11 cellular contexts compared by ENCODE assay signal in the genomic region with DNA sequence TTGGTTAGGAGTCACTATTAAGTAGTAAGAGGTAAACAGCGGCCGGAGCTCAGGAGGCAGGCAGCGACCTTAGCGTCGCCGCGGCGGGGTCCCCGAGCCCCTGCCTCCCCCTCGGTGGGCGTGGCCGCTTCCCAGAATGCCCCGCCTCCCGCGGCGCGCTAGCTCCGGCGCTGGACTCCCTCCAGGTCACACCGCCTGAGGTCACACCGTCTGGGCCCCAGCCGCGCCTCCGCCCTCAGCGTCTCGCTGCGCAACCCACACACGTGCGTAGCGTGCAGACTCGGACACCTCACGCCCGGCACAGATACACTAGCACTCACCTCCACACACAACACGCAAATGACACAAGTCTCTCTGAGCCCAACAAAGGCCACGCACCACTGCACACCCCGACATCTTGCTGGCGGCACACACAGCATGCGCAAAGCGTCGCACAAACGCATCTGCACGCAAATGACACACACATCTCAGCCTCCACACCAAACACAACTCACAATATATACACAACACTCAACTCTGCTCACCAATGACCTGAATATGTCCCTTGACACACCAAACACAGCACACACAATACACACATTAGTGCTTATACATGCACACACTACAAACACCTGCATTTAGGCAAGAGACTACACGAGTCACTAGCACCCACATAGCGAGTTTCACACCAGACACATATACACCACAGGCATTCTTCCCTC. TPM values are rescaled to one million over a fixed set of nuclear protein-coding genes. Genes with fewer than 3 reads are reported as not detected.
DNase-seq lines count a peak whose midpoint lies in the region; ATAC-seq and TF ChIP-seq lines count a peak whose summit lies in the region.
"Had no signal": no experiment of that assay in that cellular context is flagged by ENCODE, and none has a peak within 500 bp of the region (broad histone marks: within the 10 kb centered on the region; RNA-seq: fewer than 3 reads in every experiment).

No MANE protein-coding gene starts in this region.

- intact Hi-C loops in body of pancreas (cut with DNase I) (no loop called here), posterior vena cava (cut with DNase I) (no loop called here)
- intact Hi-C loops in activated T-helper 1 cell treated with anti-CD3 and anti-CD28 coated beads, Interleukin-12 subunit alpha, Interleukin-12 subunit beta, Interleukin-2, Interleukin-4 antibody, amounts not matched to agents 30 ng/mL and 10 ng/mL and 1 ng/mL, durations not matched to agents 14 hours and 24 hours and 36 hours (cut with micrococcal nuclease) = no loop called here

- peaks cover 24% of the 10 kb centered on the region for H3K4me1 ChIP-seq in ES-I3 (ENCODE audit: insufficient read depth, low read length)
- H3K4me1 ChIP-seq in body of pancreas = peaks cover 23% of the 10 kb centered on the region

- TF ChIP-seq CTCF in body of pancreas (IDR thresholded peaks at IDR 0.05) (no peak), HFFc6 (IDR thresholded peaks at IDR 0.05) (no peak)

- peak; percentile 41 for ATAC-seq in body of pancreas
- no peak for ATAC-seq in HG03342 (IDR thresholded peaks at IDR 0.05; ENCODE audit: unreplicated experiment)

- DNase-seq in body of pancreas (peak; percentile 41 to 66 (median 56)), posterior vena cava (ENCODE audit: low spot score) (peak; percentile 91), D341Med (ENCODE audit: low spot score) (no peak), HFFc6 (no peak)
- no peak for DNase-seq in activated T-helper 1 cell treated with anti-CD3 and anti-CD28 coated beads, Interleukin-12 subunit alpha, Interleukin-12 subunit beta, Interleukin-2, Interleukin-4 antibody, amounts not matched to agents 30 ng/mL and 10 ng/mL and 1 ng/mL, durations not matched to agents 14 hours and 24 hours and 36 hours (ENCODE audit: low spot score)
- DNase-seq: activated T-cell treated with anti-CD3 and anti-CD28 coated beads, Interleukin-2, amount 50 U/mL, for 1 hour; NCI-H446 treated with DMSO at 0.1 percent for 48 hours had no signal

- no peaks in the 10 kb centered on the region for H3K9me3 Mint-ChIP-seq in activated T-helper 1 cell treated with anti-CD3 and anti-CD28 coated beads, Interleukin-12 subunit alpha, Interleukin-12 subunit beta, Interleukin-2, Interleukin-4 antibody, amounts not matched to agents 30 ng/mL and 10 ng/mL and 1 ng/mL, durations not matched to agents 14 hours and 24 hours and 36 hours
- no peaks in the 10 kb centered on the region for H3K9me3 Mint-ChIP-seq in HFFc6

- H3K9me3 ChIP-seq in ES-I3 (ENCODE audit: control insufficient read depth, insufficient read depth, low read length) (no peaks in the 10 kb centered on the region), body of pancreas (no peaks in the 10 kb centered on the region)
- H3K9me3 ChIP-seq: BLaER1 had no signal

- H3K4me3 Mint-ChIP-seq in activated T-helper 1 cell treated with anti-CD3 and anti-CD28 coated beads, Interleukin-12 subunit alpha, Interleukin-12 subunit beta, Interleukin-2, Interleukin-4 antibody, amounts not matched to agents 30 ng/mL and 10 ng/mL and 1 ng/mL, durations not matched to agents 14 hours and 24 hours and 36 hours = no peak overlapping the region
- no peak overlapping the region for H3K4me3 Mint-ChIP-seq in HFFc6

- H3K27me3 Mint-ChIP-seq in activated T-helper 1 cell treated with anti-CD3 and anti-CD28 coated beads, Interleukin-12 subunit alpha, Interleukin-12 subunit beta, Interleukin-2, Interleukin-4 antibody, amounts not matched to agents 30 ng/mL and 10 ng/mL and 1 ng/mL, durations not matched to agents 14 hours and 24 hours and 36 hours (ENCODE audit: insufficient read depth) = peaks cover 37% of the 10 kb centered on the region
- H3K27me3 Mint-ChIP-seq in HFFc6 (ENCODE audit: insufficient read depth) = peaks cover 7% of the 10 kb centered on the region

- no peak for TF ChIP-seq POLR2A in body of pancreas (IDR thresholded peaks at IDR 0.05)

- H3K27ac ChIP-seq in body of pancreas = no peak overlapping the region

- H3K27me3 ChIP-seq in body of pancreas = no peaks in the 10 kb centered on the region
- H3K27me3 ChIP-seq: BLaER1 had no signal

- H3K4me3 ChIP-seq in body of pancreas = no peak overlapping the region
- H3K4me3 ChIP-seq in iPS-11a (ENCODE audit: low read depth, low read length) = peak overlapping the region; percentile 4
- H3K4me3 ChIP-seq: BLaER1 had no signal

- no peak overlapping the region for H3K27ac Mint-ChIP-seq in activated T-helper 1 cell treated with anti-CD3 and anti-CD28 coated beads, Interleukin-12 subunit alpha, Interleukin-12 subunit beta, Interleukin-2, Interleukin-4 antibody, amounts not matched to agents 30 ng/mL and 10 ng/mL and 1 ng/mL, durations not matched to agents 14 hours and 24 hours and 36 hours
- H3K27ac Mint-ChIP-seq in HFFc6 = no peak overlapping the region

- H3K4me1 Mint-ChIP-seq in activated T-helper 1 cell treated with anti-CD3 and anti-CD28 coated beads, Interleukin-12 subunit alpha, Interleukin-12 subunit beta, Interleukin-2, Interleukin-4 antibody, amounts not matched to agents 30 ng/mL and 10 ng/mL and 1 ng/mL, durations not matched to agents 14 hours and 24 hours and 36 hours (ENCODE audit: low read depth) = peaks cover 5% of the 10 kb centered on the region
- peaks cover 31% of the 10 kb centered on the region for H3K4me1 Mint-ChIP-seq in HFFc6 (ENCODE audit: low read depth)

- peak overlapping the region; percentile 41; the same call in 1 of the 2 replicates for H3K9ac ChIP-seq in ES-I3 (ENCODE audit: low read depth, low read length)
- H3K9ac ChIP-seq: BLaER1 had no signal

- no peaks in the 10 kb centered on the region for H3K36me3 Mint-ChIP-seq in activated T-helper 1 cell treated with anti-CD3 and anti-CD28 coated beads, Interleukin-12 subunit alpha, Interleukin-12 subunit beta, Interleukin-2, Interleukin-4 antibody, amounts not matched to agents 30 ng/mL and 10 ng/mL and 1 ng/mL, durations not matched to agents 14 hours and 24 hours and 36 hours (ENCODE audit: low read depth)
- no peaks in the 10 kb centered on the region for H3K36me3 Mint-ChIP-seq in HFFc6 (ENCODE audit: low read depth)

- WGBS in body of pancreas, 2 donors = 41 to 62% methylated on average over 30 to 44 of the region's 44 CpGs

- no peaks in the 10 kb centered on the region for H3K36me3 ChIP-seq in ES-I3 (ENCODE audit: insufficient read depth, low read length)
- H3K36me3 ChIP-seq in body of pancreas (replicated peaks in 1 of 2; ENCODE audit: insufficient read depth in 1 of 2, low read depth in 2 of 2) = no peaks in the 10 kb centered on the region
- H3K36me3 ChIP-seq: BLaER1 had no signal

RNA-seq across cellular contexts. Expression of a gene that starts 17.6 kb away (rescaled TPM):
- total RNA-seq in body of pancreas (10 to 100 TPM; 75.2 to 84.3 TPM), posterior vena cava (100 to 1,000 TPM in 1 of 2 donors, 10 to 100 TPM in 1; 87.4 to 195 TPM)
- total RNA-seq in activated T-helper 1 cell treated with anti-CD3 and anti-CD28 coated beads, Interleukin-12 subunit alpha, Interleukin-12 subunit beta, Interleukin-2, Interleukin-4 antibody, amounts not matched to agents 30 ng/mL and 10 ng/mL and 1 ng/mL, durations not matched to agents 14 hours and 24 hours and 36 hours = 105 and 107 TPM in 2 replicates
- 100 to 1,000 TPM; 496 to 872 (median 617) TPM for total RNA-seq in HFFc6 (2021; fragmentation: NEBNext Ultra II Directional; extraction: Animal tissue kit (Norgen Biotek cat#: 25700))

RNA-seq across cellular contexts. Expression of a gene that starts 36.7 kb away (rescaled TPM):
- total RNA-seq in body of pancreas = under 1 TPM in 1 of 2 donors, not detected in 1; 0.26 TPM
- total RNA-seq in posterior vena cava = under 1 TPM; 0.33 to 0.42 TPM
- 0.05 and 0.10 TPM in 2 replicates for total RNA-seq in activated T-helper 1 cell treated with anti-CD3 and anti-CD28 coated beads, Interleukin-12 subunit alpha, Interleukin-12 subunit beta, Interleukin-2, Interleukin-4 antibody, amounts not matched to agents 30 ng/mL and 10 ng/mL and 1 ng/mL, durations not matched to agents 14 hours and 24 hours and 36 hours
- total RNA-seq in HFFc6 (2021; fragmentation: NEBNext Ultra II Directional; extraction: Animal tissue kit (Norgen Biotek cat#: 25700)) = under 1 TPM in 2 of 6 experiments, not detected in 4; 0.26 to 0.45 TPM

Comparison
In these comparisons a context has a peak if more than half of its experiments do, and no peak if none do; other contexts are left out.
1. DNase-seq: peak in body of pancreas (4 of 4) and posterior vena cava (single experiment); none in D341Med (single experiment), activated T-helper 1 cell treated with anti-CD3 and anti-CD28 coated beads, Interleukin-12 subunit alpha, Interleukin-12 subunit beta, Interleukin-2, Interleukin-4 antibody, amounts not matched to agents 30 ng/mL and 10 ng/mL and 1 ng/mL, durations not matched to agents 14 hours and 24 hours and 36 hours (single experiment) and HFFc6 (single experiment).